In genomic region chr6:87700351-87700728, GRCh38 we compare ENCODE assay signal across 8 cellular contexts. TPM values are rescaled to one million over a fixed set of nuclear protein-coding genes. Genes with fewer than 3 reads are reported as not detected.
DNase-seq lines count a peak whose midpoint lies in the region; ATAC-seq, FAIRE-seq and TF ChIP-seq lines count a peak whose summit lies in the region.

No MANE protein-coding gene starts in this region.

- SMC1A ChIA-PET in GM12878 (lab: Charles Lee; ENCODE audit: uncharacterized antibody, unreplicated experiment): interaction anchor here (0.9 to 8.9 kb wide), 18 partner anchors 9 to 377 kb away, joined by 3 to 83 read pairs (median 5); no protein-coding TSS in a partner anchor

- peaks cover 14% of the 10 kb centered on the region for H3K36me3 Mint-ChIP-seq in activated naive CD4-positive, alpha-beta T cell treated with anti-CD3 and anti-CD28 coated beads for 36 hours (ENCODE audit: low read depth)
- H3K36me3 Mint-ChIP-seq in type B pancreatic cell: peaks cover 15% of the 10 kb centered on the region

- no peak overlapping the region for H2AFZ ChIP-seq in GM12878 (ENCODE audit: control insufficient read depth, low read depth, low read length)

- H3K4me1 Mint-ChIP-seq in activated naive CD4-positive, alpha-beta T cell treated with anti-CD3 and anti-CD28 coated beads for 36 hours (ENCODE audit: low read depth): peaks cover 52% of the 10 kb centered on the region
- peaks cover 32% of the 10 kb centered on the region for H3K4me1 Mint-ChIP-seq in type B pancreatic cell (ENCODE audit: unreplicated experiment)

- no peaks in the 10 kb centered on the region for H4K20me1 ChIP-seq in GM12878 (ENCODE audit: control insufficient read depth, insufficient read depth)

- no peak for DNase-seq in activated naive CD4-positive, alpha-beta T cell treated with anti-CD3 and anti-CD28 coated beads for 36 hours
- DNase-seq in activated naive CD4-positive, alpha-beta T cell (lab: John Stamatoyannopoulos, UW): no peak
- no peak for DNase-seq in GM12878 (ENCODE audit: low read depth, low spot score)
- no peak for DNase-seq in lung (ENCODE audit: low spot score)
- DNase-seq in type B pancreatic cell (ENCODE audit: extremely low spot score, unreplicated experiment): no peak
- DNase-seq in hepatic stellate cell (ENCODE audit: low spot score): no peak
- no peak for DNase-seq in left colon
- no peak for DNase-seq in NK-92 treated with Interleukin-12 subunit alpha and Interleukin-12 subunit beta, amount 100 ng/mL, for 24 hours (lab: John Stamatoyannopoulos, UW)

- TF ChIP-seq EP300 in GM12878 (IDR thresholded peaks at IDR 0.05; ENCODE audit: borderline replicate concordance in 1 of 2, control insufficient read depth in 1 of 2, low read depth in 2 of 2, low read length in 2 of 2): no peak

- no peaks in the 10 kb centered on the region for H3K27me3 Mint-ChIP-seq in activated naive CD4-positive, alpha-beta T cell treated with anti-CD3 and anti-CD28 coated beads for 36 hours (ENCODE audit: low read depth)
- H3K27me3 Mint-ChIP-seq in type B pancreatic cell: no peaks in the 10 kb centered on the region

- TSS peak; percentile 63 for BruUV-seq in GM12878 (replicated peaks; lab: Mats Ljungman, UMichigan)

- RAD21 ChIA-PET in GM12878 (lab: Charles Lee; ENCODE audit: unreplicated experiment): interaction anchor here (0.7 to 4.3 kb wide), 26 partner anchors 9 to 1171 kb away, joined by 3 to 54 read pairs (median 4); partner anchors contain the start of genes ORC3, RARS2 and SLC35A1

- H3K4me3 ChIP-seq in GM12878: peak overlapping the region; percentile 96
- H3K4me3 ChIP-seq in lung: peak overlapping the region; percentile 55

- peak overlapping the region; percentile 98 for H3K9ac ChIP-seq in GM12878 (ENCODE audit: control insufficient read depth, insufficient read depth, low read length)

- intact Hi-C loops in activated naive CD4-positive, alpha-beta T cell treated with anti-CD3 and anti-CD28 coated beads for 36 hours (cut with micrococcal nuclease): loop anchor here (2.0 kb wide), 2 partner anchors 18 to 56 kb away; no protein-coding TSS in a partner anchor
- intact Hi-C loops in GM12878 (cut with micrococcal nuclease; ENCODE audit: unreplicated experiment): loop anchor here (5.0 to 10.0 kb wide), 4 partner anchors 227 to 794 kb away; partner anchors contain the start of genes CNR1 and ZNF292
- intact Hi-C loops in left colon (cut with DNase I, micrococcal nuclease): no loop called here

- peak overlapping the region; percentile 89 for H3K27ac Mint-ChIP-seq in activated naive CD4-positive, alpha-beta T cell treated with anti-CD3 and anti-CD28 coated beads for 36 hours
- peak overlapping the region; percentile 95 for H3K27ac Mint-ChIP-seq in type B pancreatic cell

- WGBS in GM12878 (ENCODE audit: insufficient coverage, insufficient replicate concordance, low lambda C conversion rate, missing lambda C conversion rate): 0% methylated on average over 1 of the region's 1 CpG
- WGBS in lung, 2 donors: 4 to 5% methylated on average over 1 of the region's 1 CpG

- H3K4me3 Mint-ChIP-seq in activated naive CD4-positive, alpha-beta T cell treated with anti-CD3 and anti-CD28 coated beads for 36 hours: peak overlapping the region; percentile 86
- peak overlapping the region; percentile 94 for H3K4me3 Mint-ChIP-seq in type B pancreatic cell

- no peaks in the 10 kb centered on the region for H3K9me3 Mint-ChIP-seq in activated naive CD4-positive, alpha-beta T cell treated with anti-CD3 and anti-CD28 coated beads for 36 hours
- no peaks in the 10 kb centered on the region for H3K9me3 Mint-ChIP-seq in type B pancreatic cell

- no peak for TF ChIP-seq RAD21 in GM12878 (IDR thresholded peaks at IDR 0.05; ENCODE audit: insufficient read depth, low read depth, low read length)

- in situ Hi-C loops in GM12878 (cut with MboI): no loop called here

- H3K79me2 ChIP-seq in GM12878 (ENCODE audit: control insufficient read depth, insufficient read depth, low read length): peaks cover 66% of the 10 kb centered on the region

- ATAC-seq in GM12878: no peak
- ATAC-seq in lung (ENCODE audit: insufficient read depth, low FRiP score): no peak
- ATAC-seq in left colon: no peak

- no peak for FAIRE-seq in GM12878 (lab: Jason Lieb, UNC)

- H3K27me3 ChIP-seq in GM12878 (replicated peaks in 1 of 2; ENCODE audit: control insufficient read depth in 2 of 2, insufficient read depth in 2 of 2, low read length in 1 of 2) (no peaks in the 10 kb centered on the region), lung (ENCODE audit: control insufficient read depth, insufficient read depth) (no peaks in the 10 kb centered on the region)

- peaks cover 25% of the 10 kb centered on the region for H3K4me1 ChIP-seq in GM12878 (ENCODE audit: control insufficient read depth, insufficient read depth, low read length)
- H3K4me1 ChIP-seq in lung (ENCODE audit: control insufficient read depth in 2 of 2, insufficient read depth in 2 of 2, low read length in 2 of 2): peaks cover 3 to 13% of the 10 kb centered on the region in 2 donors

- H3K4me2 ChIP-seq in GM12878 (ENCODE audit: control insufficient read depth, insufficient read depth): peak overlapping the region; percentile 68

- TF ChIP-seq CTCF in GM12878 (IDR thresholded peaks at IDR 0.05 in 2 of 3, conservative IDR thresholded peaks at IDR 0.05 in 1 of 3; ENCODE audit: control insufficient read depth in 2 of 3, extremely low read depth in 1 of 3, insufficient read depth in 1 of 3, low read depth in 3 of 3, low read length in 3 of 3) (no peak), lung (IDR thresholded peaks at IDR 0.05; ENCODE audit: control extremely low read depth, extremely low read depth) (no peak), type B pancreatic cell (conservative IDR thresholded peaks at IDR 0.05) (no peak)

- no peaks in the 10 kb centered on the region for H3K9me3 ChIP-seq in GM12878 (replicated peaks; ENCODE audit: control insufficient read depth, insufficient read depth, low read length)
- no peaks in the 10 kb centered on the region for H3K9me3 ChIP-seq in lung (ENCODE audit: control insufficient read depth in 2 of 2, insufficient read depth in 1 of 2, low read length in 1 of 2)

- TF ChIP-seq POLR2A in GM12878 (IDR thresholded peaks at IDR 0.05; ENCODE audit: low read depth, low read length): no peak

- POLR2A ChIA-PET in GM12878 (lab: Charles Lee): interaction anchor here (0.5 to 3.9 kb wide), 10 partner anchors 15 to 1169 kb away, joined by 3 to 28 read pairs (median 3); no protein-coding TSS in a partner anchor

- CTCF ChIA-PET in activated naive CD4-positive, alpha-beta T cell treated with anti-CD3 and anti-CD28 coated beads for 36 hours (lab: Charles Lee): interaction anchor here (0.6 to 0.7 kb wide), 3 partner anchors 35 to 1076 kb away, joined by 3 to 5 read pairs (median 4); no protein-coding TSS in a partner anchor
- CTCF ChIA-PET in GM12878 (lab: Yijun Ruan, JAX): interaction anchor here (0.6 to 2.1 kb wide), 9 partner anchors 12 to 206 kb away, joined by 3 to 11 read pairs (median 3); no protein-coding TSS in a partner anchor

- H3K36me3 ChIP-seq in GM12878 (ENCODE audit: control insufficient read depth in 2 of 2, insufficient read depth in 2 of 2, low read length in 1 of 2) (peaks cover 0 to 6% of the 10 kb centered on the region in 2 experiments; a peak in 2 of 4 replicates), lung (ENCODE audit: control insufficient read depth in 2 of 2, insufficient read depth in 2 of 2, low read length in 2 of 2) (no peaks in the 10 kb centered on the region)

- H3K27ac ChIP-seq in GM12878 (ENCODE audit: control insufficient read depth, insufficient read depth) (peak overlapping the region; percentile 97), lung (ENCODE audit: low read depth in 1 of 2, low read length in 1 of 2) (peak overlapping the region; percentile 45 to 99)

TF ChIP-seq in GM12878, 131 proteins besides CTCF, POLR2A, EP300 and RAD21:
- TF ChIP-seq ZNF207 (IDR thresholded peaks at IDR 0.05; ENCODE audit: borderline replicate concordance) (no peak), ATF2 (IDR thresholded peaks at IDR 0.05; ENCODE audit: low read length) (peak; percentile 14), POLR2AphosphoS2 (IDR thresholded peaks at IDR 0.05; ENCODE audit: low read depth, low read length) (peak; percentile 36; the same call in 1 of the 2 replicates)

RNA-seq across cellular contexts. Expression of gene AKIRIN2, which starts 1.7 kb away (rescaled TPM):
- total RNA-seq in activated naive CD4-positive, alpha-beta T cell treated with anti-CD3 and anti-CD28 coated beads for 36 hours: 10 to 100 TPM; 47.6 to 49.8 TPM
- total RNA-seq in GM12878 (2013; cell fraction: nucleolus; rRNA removed): 105 and 137 TPM in 2 replicates
- total RNA-seq in GM12878 (2014; rRNA removed) (28.4 and 32.9 TPM in 2 replicates), GM12878 (2014; rRNA removed; fragmentation: Illumina TruSeq; extraction: Trizol) (21.9 and 23.7 TPM in 2 replicates), GM12878 (2021) (71.6 and 74.4 TPM in 2 replicates), lung (10 to 100 TPM; 44.1 to 56.5 TPM), type B pancreatic cell (ENCODE audit: low replicate concordance) (57.2 and 61.7 TPM in 2 replicates), left colon (10 to 100 TPM; 30.4 to 40.9 TPM)
- polyA plus RNA-seq in GM12878 (2011; ENCODE audit: low read depth): 30.6 TPM
- polyA plus RNA-seq in GM12878 (2011; rRNA removed) (40.1 and 62.9 TPM in 2 replicates), GM12878 (2014; fragmentation: Illumina TruSeq; extraction: Trizol) (39.3 and 46.5 TPM in 2 replicates), GM12878 (2014; fragmentation: Nextera tagmentation; extraction: Ambion mirVana) (10 to 100 TPM; 12.7 to 16.8 TPM), GM12878 (2014; rRNA removed) (45.0 and 49.0 TPM in 2 replicates), GM12878 (2016; fragmentation: Nextera tagmentation; extraction: Ambion mirVana) (10 to 100 TPM; 79.2 to 82.2 TPM), lung (10 to 100 TPM; 20.9 to 63.1 TPM)
- polyA plus RNA-seq in GM12878 (2011; cell fraction: cytosol; rRNA removed): 20.0 and 28.1 TPM in 2 replicates
- polyA plus RNA-seq in GM12878 (2011; cell fraction: nucleus; rRNA removed): 50.6 and 56.0 TPM in 2 replicates
- polyA plus RNA-seq in GM12878 (2012): 64.1 and 73.9 TPM in 2 replicates
- polyA minus RNA-seq in GM12878 (2011; rRNA and poly(A)+ RNA removed): 8.4 and 14.7 TPM in 2 replicates
- polyA minus RNA-seq in GM12878 (2011; cell fraction: cytosol; rRNA and poly(A)+ RNA removed): 18.0 and 18.7 TPM in 2 replicates
- polyA minus RNA-seq in GM12878 (2011; cell fraction: nucleus; rRNA and poly(A)+ RNA removed): 43.9 and 77.4 TPM in 2 replicates

Comparison
In these comparisons a context has a peak if more than half of its experiments do, and no peak if none do; other contexts are left out.
1. intact Hi-C loops: an anchor here in activated naive CD4-positive, alpha-beta T cell treated with anti-CD3 and anti-CD28 coated beads for 36 hours (2.0 kb wide) and GM12878 (5.0 to 10.0 kb wide); none called in left colon.